Comparison of ENCODE assay signal across 13 cellular contexts in genomic region chr5:90518666-90519065, GRCh38. TPM values are rescaled to one million over a fixed set of nuclear protein-coding genes. Genes with fewer than 3 reads are reported as not detected.
DNase-seq lines count a peak whose midpoint lies in the region; ATAC-seq, FAIRE-seq and TF ChIP-seq lines count a peak whose summit lies in the region.
"Had no signal": no experiment of that assay in that cellular context is flagged by ENCODE, and none has a peak within 500 bp of the region (broad histone marks: within the 10 kb centered on the region; RNA-seq: fewer than 3 reads in every experiment).

No MANE protein-coding gene starts in this region.

- no peak overlapping the region for H3K4me3 ChIP-seq in astrocyte (ENCODE audit: insufficient read depth, low read depth, low read length)

- no peak overlapping the region for H2AFZ ChIP-seq in astrocyte (ENCODE audit: low read depth, low read length)

- H3K27ac ChIP-seq in astrocyte (ENCODE audit: low read depth, low read length) = peak overlapping the region; percentile 14
- H3K27ac ChIP-seq: C4-2B had no signal

- H3K79me2 ChIP-seq in astrocyte (ENCODE audit: insufficient read depth, low read length) = no peaks in the 10 kb centered on the region

- H3K9me3 ChIP-seq in astrocyte (ENCODE audit: insufficient read depth, low read depth, low read length) = no peaks in the 10 kb centered on the region

- peak overlapping the region; percentile 4 for H3K4me3 Mint-ChIP-seq in astrocyte (ENCODE audit: unreplicated experiment)
- H3K4me3 Mint-ChIP-seq: stimulated activated memory B cell treated with anti-CD40 and anti-IgM and Interleukin-4, amounts not matched to agents 10 μg/mL and 1 μg/mL and 100 μg/mL, for 72 hours had no signal

- H3K9ac ChIP-seq in astrocyte (ENCODE audit: low read length) = no peak overlapping the region

- peaks cover 22% of the 10 kb centered on the region for H3K36me3 ChIP-seq in astrocyte (ENCODE audit: insufficient read depth, low read length)

- ATAC-seq in GM21723 (IDR thresholded peaks at IDR 0.05; ENCODE audit: unreplicated experiment) = no peak
- no peak for ATAC-seq in HG03432 (IDR thresholded peaks at IDR 0.05; ENCODE audit: unreplicated experiment)
- ATAC-seq: stimulated activated memory B cell treated with anti-CD40 and anti-IgM and Interleukin-4, amounts not matched to agents 10 μg/mL and 1 μg/mL and 100 μg/mL, for 72 hours had no signal

- peaks cover 16% of the 10 kb centered on the region for H3K36me3 Mint-ChIP-seq in astrocyte (ENCODE audit: low read depth, unreplicated experiment)

- peak overlapping the region; percentile 8 for H3K27ac Mint-ChIP-seq in astrocyte (ENCODE audit: unreplicated experiment)
- H3K27ac Mint-ChIP-seq: stimulated activated memory B cell treated with anti-CD40 and anti-IgM and Interleukin-4, amounts not matched to agents 10 μg/mL and 1 μg/mL and 100 μg/mL, for 72 hours had no signal

- H3K4me1 Mint-ChIP-seq in astrocyte (ENCODE audit: low read depth, unreplicated experiment) = peaks cover 10% of the 10 kb centered on the region

- H4K20me1 ChIP-seq in astrocyte (ENCODE audit: insufficient read depth, low read length) = peaks cover 14% of the 10 kb centered on the region

- H3K27me3 Mint-ChIP-seq in astrocyte (ENCODE audit: low read depth, unreplicated experiment) = no peaks in the 10 kb centered on the region
- H3K27me3 Mint-ChIP-seq: stimulated activated memory B cell treated with anti-CD40 and anti-IgM and Interleukin-4, amounts not matched to agents 10 μg/mL and 1 μg/mL and 100 μg/mL, for 72 hours had no signal

- H3K9me3 Mint-ChIP-seq in astrocyte (ENCODE audit: unreplicated experiment) = no peaks in the 10 kb centered on the region
- H3K9me3 Mint-ChIP-seq: stimulated activated memory B cell treated with anti-CD40 and anti-IgM and Interleukin-4, amounts not matched to agents 10 μg/mL and 1 μg/mL and 100 μg/mL, for 72 hours had no signal

- H3K4me2 ChIP-seq in astrocyte (ENCODE audit: low read length) = peak overlapping the region; percentile 13

- DNase-seq in A172 (ENCODE audit: low spot score) (peak; percentile 41), ELR (ENCODE audit: low read depth) (peak; percentile 68), NCI-H2081 (lab: John Stamatoyannopoulos, UW) (peak; percentile 23 to 70), astrocyte (ENCODE audit: low read depth) (peak; percentile 69), DMS79 (lab: John Stamatoyannopoulos, UW) (no peak)
- DNase-seq in central memory CD4-positive, alpha-beta T cell = no peak
- DNase-seq: effector CD8-positive, alpha-beta T cell; SIG-M5 had no signal

- H3K4me1 ChIP-seq in astrocyte (ENCODE audit: insufficient read depth, low read length) = peaks cover 4% of the 10 kb centered on the region

- no peak for FAIRE-seq in astrocyte (lab: Jason Lieb, UNC)
- FAIRE-seq: GM18507 had no signal

- TF ChIP-seq CTCF in astrocyte (IDR thresholded peaks at IDR 0.05; ENCODE audit: insufficient read depth, low read depth, low read length) = no peak

- H3K27me3 ChIP-seq in astrocyte (ENCODE audit: insufficient read depth, low read length) = no peaks in the 10 kb centered on the region

RNA-seq across cellular contexts. Expression of gene LYSMD3, which starts 10.7 kb away (rescaled TPM):
- 14.7 and 17.7 TPM in 2 replicates for total RNA-seq in A172 (2014; rRNA removed; shearing (Covaris generic))
- total RNA-seq in astrocyte = 25.4 and 26.9 TPM in 2 replicates

RNA-seq across cellular contexts. Expression of gene ADGRV1, which starts 39.9 kb away (rescaled TPM):
- total RNA-seq in A172 (2014; rRNA removed; shearing (Covaris generic)) = not detected in 2 replicates
- 5.4 and 10.0 TPM in 2 replicates for total RNA-seq in astrocyte

RNA-seq across cellular contexts. Expression of gene POLR3G, which starts 44.0 kb away (rescaled TPM):
- total RNA-seq in A172 (2014; rRNA removed; shearing (Covaris generic)) = 5.5 and 6.1 TPM in 2 replicates
- 6.3 and 7.8 TPM in 2 replicates for total RNA-seq in astrocyte

RNA-seq across cellular contexts. Expression of gene MBLAC2, which starts 44.1 kb away (rescaled TPM):
- 4.7 and 6.0 TPM in 2 replicates for total RNA-seq in A172 (2014; rRNA removed; shearing (Covaris generic))
- 4.3 and 5.1 TPM in 2 replicates for total RNA-seq in astrocyte

Comparison
In these comparisons a context has a peak if more than half of its experiments do, and no peak if none do; other contexts are left out.
1. DNase-seq: peak in A172 (single experiment), ELR (single experiment), NCI-H2081 (2 of 2) and astrocyte (single experiment); none in central memory CD4-positive, alpha-beta T cell (single experiment) and DMS79 (single experiment).